ENCODE assay signal across 14 cellular contexts in genomic region chr16:77843412-77843811, GRCh38. TPM values are rescaled to one million over a fixed set of nuclear protein-coding genes. Genes with fewer than 3 reads are reported as not detected.
DNase-seq lines count a peak whose midpoint lies in the region; ATAC-seq and TF ChIP-seq lines count a peak whose summit lies in the region.
"Had no signal": no experiment of that assay in that cellular context is flagged by ENCODE, and none has a peak within 500 bp of the region (broad histone marks: within the 10 kb centered on the region; RNA-seq: fewer than 3 reads in every experiment).

No MANE protein-coding gene starts in this region.

- no peak for TF ChIP-seq CTCF in AG10803 (conservative IDR thresholded peaks at IDR 0.05; ENCODE audit: low read length)

- H3K18ac ChIP-seq in neuronal stem cell (ENCODE audit: low read length) = peak overlapping the region; percentile 86

- no peak overlapping the region for H2AK5ac ChIP-seq in neuronal stem cell (ENCODE audit: low read depth, low read length)

- H3K27ac ChIP-seq in layer of hippocampus (ENCODE audit: low read depth, low read length) = peak overlapping the region; percentile 40
- H3K27ac ChIP-seq in neuronal stem cell (replicated peaks; ENCODE audit: low read length) = peak overlapping the region; percentile 84
- H3K27ac ChIP-seq: BLaER1 treated with 17β-estradiol and CSF1 and Interleukin-3, amounts not matched to agents 10 nM and 100 nM; GM23248; HL-60 had no signal

- DNase-seq in AG10803 (ENCODE audit: low read depth) (peak; percentile 19), astrocyte of the hippocampus (ENCODE audit: low read depth, low spot score) (peak; percentile 62), neuronal stem cell (ENCODE audit: low spot score) (peak; percentile 48), HPDE6-E6E7 (ENCODE audit: extremely low spot score) (no peak), left ventricle myocardium superior (no peak)
- DNase-seq: 8988T; CD4-positive, CD25-positive, alpha-beta regulatory T cell; DMS53; GM23248; H7 had no signal

- intact Hi-C loops in left ventricle myocardium superior (cut with micrococcal nuclease) = no loop called here

- no peak overlapping the region for H3K23ac ChIP-seq in neuronal stem cell (ENCODE audit: low read depth, low read length, poor library complexity)

- H3K4me2 ChIP-seq in neuronal stem cell (ENCODE audit: insufficient read depth, low read length, poor library complexity, severe bottlenecking) = no peak overlapping the region
- H3K4me2 ChIP-seq: BLaER1 treated with 17β-estradiol and CSF1 and Interleukin-3, amounts not matched to agents 10 nM and 100 nM had no signal

- H3K9me3 ChIP-seq in neuronal stem cell (replicated peaks in 1 of 2; ENCODE audit: control insufficient read depth in 2 of 2, insufficient read depth in 1 of 2, low read depth in 1 of 2, low read length in 2 of 2) = no peaks in the 10 kb centered on the region
- H3K9me3 ChIP-seq: BLaER1 treated with 17β-estradiol and CSF1 and Interleukin-3, amounts not matched to agents 10 nM and 100 nM had no signal

- H3K9ac ChIP-seq in neuronal stem cell (ENCODE audit: low read depth, low read length, poor library complexity) = no peak overlapping the region
- H3K9ac ChIP-seq: BLaER1 treated with 17β-estradiol and CSF1 and Interleukin-3, amounts not matched to agents 10 nM and 100 nM; GM23248 had no signal

- ATAC-seq in GM21619 (IDR thresholded peaks at IDR 0.05; ENCODE audit: unreplicated experiment) (no peak), left ventricle myocardium superior (no peak)

- no peaks in the 10 kb centered on the region for H3K27me3 ChIP-seq in layer of hippocampus (ENCODE audit: control insufficient read depth, insufficient read depth, low read length)
- no peaks in the 10 kb centered on the region for H3K27me3 ChIP-seq in neuronal stem cell (ENCODE audit: control insufficient read depth in 3 of 3, insufficient read depth in 3 of 3, low read depth in 1 of 3, low read length in 3 of 3)
- H3K27me3 ChIP-seq: BLaER1 treated with 17β-estradiol and CSF1 and Interleukin-3, amounts not matched to agents 10 nM and 100 nM had no signal

- no peak overlapping the region for H2BK15ac ChIP-seq in neuronal stem cell (ENCODE audit: low read length)

- no peak overlapping the region for H4K91ac ChIP-seq in neuronal stem cell (ENCODE audit: low read depth, low read length, poor library complexity)

- no peak overlapping the region for H2BK12ac ChIP-seq in neuronal stem cell (ENCODE audit: low read length)

- H3K4me3 ChIP-seq in AG10803 (ENCODE audit: low read length) (no peak overlapping the region), neuronal stem cell (ENCODE audit: low read length in 2 of 2) (no peak overlapping the region)
- H3K4me3 ChIP-seq: BLaER1 treated with 17β-estradiol and CSF1 and Interleukin-3, amounts not matched to agents 10 nM and 100 nM; GM23248 had no signal

- H2AFZ ChIP-seq in neuronal stem cell (ENCODE audit: low read length) = no peak overlapping the region
- H2AFZ ChIP-seq: GM23248 had no signal

- H3K4ac ChIP-seq in neuronal stem cell (ENCODE audit: low read length) = no peak overlapping the region

- no peak overlapping the region for H3K14ac ChIP-seq in neuronal stem cell (ENCODE audit: low read length)

- peak overlapping the region; percentile 19 for H2BK5ac ChIP-seq in neuronal stem cell (ENCODE audit: low read length)

- H3K4me1 ChIP-seq in neuronal stem cell (ENCODE audit: control insufficient read depth in 2 of 2, insufficient read depth in 1 of 2, low read depth in 1 of 2, low read length in 2 of 2) = peaks cover 15 to 29% of the 10 kb centered on the region in 2 donors
- H3K4me1 ChIP-seq: BLaER1 treated with 17β-estradiol and CSF1 and Interleukin-3, amounts not matched to agents 10 nM and 100 nM had no signal

- H2BK120ac ChIP-seq in neuronal stem cell (ENCODE audit: low read depth, low read length) = no peak overlapping the region

- H3K36me3 ChIP-seq in neuronal stem cell (replicated peaks in 1 of 2; ENCODE audit: control insufficient read depth in 2 of 2, insufficient read depth in 2 of 2, low read length in 2 of 2) = no peaks in the 10 kb centered on the region
- H3K36me3 ChIP-seq: BLaER1 treated with 17β-estradiol and CSF1 and Interleukin-3, amounts not matched to agents 10 nM and 100 nM had no signal

- no peak overlapping the region for H4K8ac ChIP-seq in neuronal stem cell (ENCODE audit: low read depth, low read length)

- no CpG with 5 or more reads among the region's 3 CpGs for WGBS in neuronal stem cell (ENCODE audit: extremely low coverage in 2 of 2, insufficient read length in 2 of 2, insufficient replicate concordance in 1 of 2), 2 donors

- no peaks in the 10 kb centered on the region for H3K79me1 ChIP-seq in neuronal stem cell (ENCODE audit: low read depth, low read length)

RNA-seq across cellular contexts. Expression of gene VAT1L, which starts 55.0 kb away (rescaled TPM):
- 31.2 TPM for polyA plus RNA-seq in neuronal stem cell (2013, experiment 1 of 2)
- 31.9 TPM for polyA plus RNA-seq in neuronal stem cell (2013, experiment 2 of 2)
- 17.7 TPM for total RNA-seq in left ventricle myocardium superior
- total RNA-seq: CD4-positive, CD25-positive, alpha-beta regulatory T cell had no signal
- polyA plus RNA-seq: CD4-positive, CD25-positive, alpha-beta regulatory T cell had no signal

Comparison
In these comparisons a context has a peak if more than half of its experiments do, and no peak if none do; other contexts are left out.
1. DNase-seq: peak in AG10803 (single experiment), astrocyte of the hippocampus (single experiment) and neuronal stem cell (single experiment); none in HPDE6-E6E7 (single experiment) and left ventricle myocardium superior (single experiment).